ENCODE assay signal across 28 cellular contexts in genomic region chr3:153925826-153926514, GRCh38.
"Had no signal": no experiment of that assay in that cellular context is flagged by ENCODE, and none has a peak within 500 bp of the region (broad histone marks: within the 10 kb centered on the region; RNA-seq: fewer than 3 reads in every experiment).

No MANE protein-coding gene starts in this region.

- H2AFZ ChIP-seq: parathyroid adenoma had no signal

- H3K36me3 ChIP-seq: breast epithelium, vagina had no signal

- ATAC-seq: activated CD4-positive, CD25-positive, alpha-beta regulatory T cell treated with anti-CD3 and anti-CD28 coated beads, Interleukin-2, amount 50 U/mL, for 24 hours; left colon; naive thymus-derived CD8-positive, alpha-beta T cell; psoas muscle; stimulated activated naive B cell treated with anti-CD40 and anti-IgM and Interleukin-4, amounts not matched to agents 10 μg/mL and 1 μg/mL and 100 μg/mL, for 72 hours had no signal

- H3K27ac ChIP-seq: parathyroid adenoma, psoas muscle, vagina, VCaP had no signal

- H3K79me2 ChIP-seq: parathyroid adenoma had no signal

- FAIRE-seq: endothelial cell of umbilical vein, kidney, TTC549 had no signal

- H3K27me3 ChIP-seq: breast epithelium, vagina had no signal

- DNase-seq: activated CD4-positive, alpha-beta memory T cell treated with anti-CD3 and anti-CD28 coated beads, Interleukin-2, amount 10 ng/mL, durations not matched to agents 7 days and 5 days; activated CD4-positive, alpha-beta T cell treated with anti-CD3 and anti-CD28 coated beads for 48 hours; activated CD8-positive, alpha-beta memory T cell treated with anti-CD3 and anti-CD28 coated beads, Interleukin-2, amount 50 U/mL, for 48 hours; activated gamma-delta T cell; activated naive CD4-positive, alpha-beta T cell treated with anti-CD3 and anti-CD28 coated beads, Interleukin-2, amount 10 ng/mL, durations not matched to agents 7 days and 5 days; activated naive CD8-positive, alpha-beta T cell treated with anti-CD3 and anti-CD28 coated beads, Interleukin-2, amount 10 ng/mL, durations not matched to agents 7 days and 5 days; activated T-cell treated with anti-CD3 and anti-CD28 coated beads, Interleukin-2, amount 50 U/mL, for 24 hours; central memory CD4-positive, alpha-beta T cell; head of caudate nucleus; hypothalamus; immature natural killer cell; kidney; left colon; naive thymus-derived CD8-positive, alpha-beta T cell; nucleus accumbens; psoas muscle; stimulated activated CD4-positive, alpha-beta T cell treated with anti-CD3 and anti-CD28 coated beads, Interleukin-15, amount 100 ng/mL, for 24 hours; stimulated activated CD4-positive, alpha-beta T cell treated with anti-CD3 and anti-CD28 coated beads, Interleukin-2, amount 100 ng/mL, for 24 hours; stimulated activated naive B cell treated with anti-CD40 and anti-IgM and Interleukin-4, amounts not matched to agents 10 μg/mL and 1 μg/mL and 100 μg/mL, for 72 hours; SW 1271; T-helper 9 cell had no signal

- H3K4me3 ChIP-seq: breast epithelium, psoas muscle, vagina had no signal

- H3K4me1 ChIP-seq: breast epithelium, parathyroid adenoma, psoas muscle had no signal

- H3K9me3 ChIP-seq: breast epithelium, psoas muscle, vagina had no signal

- H3K9ac ChIP-seq: parathyroid adenoma had no signal
